Comparison of ENCODE assay signal across 6 cellular contexts in the genomic region with DNA sequence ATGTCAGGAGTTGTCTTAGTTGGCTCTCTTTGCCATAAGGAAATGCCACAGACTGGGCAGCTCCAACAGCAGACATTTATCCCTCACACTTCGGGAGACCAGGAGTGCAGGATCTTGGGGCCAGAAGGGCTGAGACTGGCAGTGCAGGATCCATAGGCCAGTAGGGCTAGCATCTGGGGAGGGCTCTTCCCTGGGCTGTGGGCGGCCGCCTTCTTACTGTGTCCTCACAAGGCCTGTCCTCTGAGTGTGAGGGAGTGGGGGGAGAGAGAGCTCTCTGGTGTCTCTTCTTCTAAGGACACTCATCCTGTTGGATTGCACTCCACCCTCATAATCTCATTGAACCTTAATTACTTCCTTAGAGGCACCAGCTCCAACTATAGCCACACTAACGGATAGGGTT.
DNase-seq lines count a peak whose midpoint lies in the region; ATAC-seq and TF ChIP-seq lines count a peak whose summit lies in the region.
"Not testable (repeated sequence)": the region's sequence is repeated elsewhere in the genome, so short reads cannot be mapped to it uniquely, and the experiment has no call there.

No MANE protein-coding gene starts in this region.

- not testable (repeated sequence) for H3K27ac Mint-ChIP-seq in CD8-positive, alpha-beta memory T cell; MCF 10A (ENCODE audit: low read depth, unreplicated experiment)
- H3K27ac Mint-ChIP-seq in effector memory CD8-positive, alpha-beta T cell = peak overlapping the region; percentile 35 to 42

- H3K36me3 Mint-ChIP-seq in CD8-positive, alpha-beta memory T cell; MCF 10A (ENCODE audit: insufficient read depth, unreplicated experiment); effector memory CD8-positive, alpha-beta T cell (ENCODE audit: insufficient read depth): not testable (repeated sequence)

- H3K9me3 Mint-ChIP-seq in CD8-positive, alpha-beta memory T cell; MCF 10A (ENCODE audit: unreplicated experiment); effector memory CD8-positive, alpha-beta T cell: not testable (repeated sequence)

- not testable (repeated sequence) for H3K4me1 ChIP-seq in CD8-positive, alpha-beta memory T cell (ENCODE audit: insufficient read depth, low read length); MM.1S (ENCODE audit: low read length); upper lobe of right lung

- H3K4me1 Mint-ChIP-seq in CD8-positive, alpha-beta memory T cell; MCF 10A (ENCODE audit: insufficient read depth, unreplicated experiment); effector memory CD8-positive, alpha-beta T cell (ENCODE audit: low read depth in 2 of 2): not testable (repeated sequence)

- not testable (repeated sequence) for H4K20me1 ChIP-seq in MM.1S (ENCODE audit: insufficient read depth, low read length)

- H3F3A ChIP-seq in MM.1S (ENCODE audit: insufficient read depth, low read length) = not testable (repeated sequence)

- H3K9me3 ChIP-seq in CD8-positive, alpha-beta memory T cell (ENCODE audit: low read length); MM.1S (replicated peaks; ENCODE audit: insufficient read depth, low read length); upper lobe of right lung: not testable (repeated sequence)

- not testable (repeated sequence) for H3K36me3 ChIP-seq in CD8-positive, alpha-beta memory T cell (ENCODE audit: insufficient read depth, low read length); MM.1S (replicated peaks; ENCODE audit: insufficient read depth, low read length); upper lobe of right lung

- not testable (repeated sequence) for TF ChIP-seq CTCF in MM.1S (IDR thresholded peaks at IDR 0.05; ENCODE audit: low read length); MCF 10A (IDR thresholded peaks at IDR 0.05; ENCODE audit: unreplicated experiment); upper lobe of right lung (IDR thresholded peaks at IDR 0.05)

- H3K27me3 Mint-ChIP-seq in CD8-positive, alpha-beta memory T cell = peaks cover 18 to 47% of the 10 kb centered on the region in 2 donors
- peaks cover 17% of the 10 kb centered on the region for H3K27me3 Mint-ChIP-seq in MCF 10A (ENCODE audit: insufficient read depth, unreplicated experiment)
- H3K27me3 Mint-ChIP-seq in effector memory CD8-positive, alpha-beta T cell = peaks cover 48 to 58% of the 10 kb centered on the region in 2 donors

- H3K27ac ChIP-seq in CD8-positive, alpha-beta memory T cell (ENCODE audit: low read depth, low read length); MM.1S (ENCODE audit: low read length); upper lobe of right lung: not testable (repeated sequence)

- H3K4me2 ChIP-seq in MM.1S (ENCODE audit: low read depth, low read length) = peak overlapping the region; percentile 60; the same call in 1 of the 2 replicates

- DNase-seq in CD8-positive, alpha-beta memory T cell; MM.1S; MCF 10A (ENCODE audit: unreplicated experiment); effector memory CD8-positive, alpha-beta T cell: not testable (repeated sequence)
- DNase-seq in posterior vena cava (ENCODE audit: low spot score) (peak; percentile 60), upper lobe of right lung (peak; percentile 27)

- intact Hi-C loops in MCF 10A (cut with micrococcal nuclease); posterior vena cava (cut with DNase I); upper lobe of right lung (cut with DNase I): not testable (repeated sequence)

- peak overlapping the region in 4 of 7 donors; percentile 21 to 84 (median 43) for H3K4me3 Mint-ChIP-seq in CD8-positive, alpha-beta memory T cell
- peak overlapping the region; percentile 54 for H3K4me3 Mint-ChIP-seq in MCF 10A (ENCODE audit: unreplicated experiment)
- H3K4me3 Mint-ChIP-seq in effector memory CD8-positive, alpha-beta T cell = peak overlapping the region; percentile 39 to 67

- not testable (repeated sequence) for H3K79me2 ChIP-seq in MM.1S (ENCODE audit: low read length)

- H3K9ac ChIP-seq in MM.1S (ENCODE audit: low read length) = not testable (repeated sequence)

- not testable (repeated sequence) for H3K27me3 ChIP-seq in CD8-positive, alpha-beta memory T cell (ENCODE audit: insufficient read depth, low read length, poor library complexity, severe bottlenecking); upper lobe of right lung
- H3K27me3 ChIP-seq in MM.1S (replicated peaks; ENCODE audit: insufficient read depth, low read length) = peaks cover 33% of the 10 kb centered on the region

- BruUV-seq in MCF 10A (replicated peaks; lab: Mats Ljungman, UMichigan) = not testable (repeated sequence)

- POLR2A ChIA-PET in CD8-positive, alpha-beta memory T cell (lab: Charles Lee); MCF 10A (lab: Yijun Ruan, JAX): not testable (repeated sequence)

- CTCF ChIA-PET in CD8-positive, alpha-beta memory T cell (lab: Charles Lee); MCF 10A (lab: Yijun Ruan, JAX): not testable (repeated sequence)

- peak overlapping the region; percentile 56; the same call in 1 of the 2 replicates for H2AFZ ChIP-seq in MM.1S (ENCODE audit: low read length)

- H3K9me2 ChIP-seq in MM.1S (replicated peaks; ENCODE audit: insufficient read depth, low read length) = not testable (repeated sequence)

- H3K4me3 ChIP-seq in CD8-positive, alpha-beta memory T cell (ENCODE audit: low read length); upper lobe of right lung: not testable (repeated sequence)
- peak overlapping the region; percentile 46 for H3K4me3 ChIP-seq in MM.1S (ENCODE audit: low read length)

- ATAC-seq in effector memory CD8-positive, alpha-beta T cell (replicated peaks); upper lobe of right lung: not testable (repeated sequence)
